In genomic region chr1:162070825-162071224, GRCh38 we compare ENCODE assay signal across 9 cellular contexts. TPM values are rescaled to one million over a fixed set of nuclear protein-coding genes. Genes with fewer than 3 reads are reported as not detected.
DNase-seq lines count a peak whose midpoint lies in the region; ATAC-seq and TF ChIP-seq lines count a peak whose summit lies in the region.
"Had no signal": no experiment of that assay in that cellular context is flagged by ENCODE, and none has a peak within 500 bp of the region (broad histone marks: within the 10 kb centered on the region; RNA-seq: fewer than 3 reads in every experiment).

No MANE protein-coding gene starts in this region.

- WGBS in mesodermal cell (ENCODE audit: insufficient coverage in 2 of 2), 2 experiments: 8 to 19% methylated on average over 6 to 7 of the region's 7 CpGs
- WGBS in urinary bladder: 50% methylated on average over 7 of the region's 7 CpGs

- H3K4me1 ChIP-seq in cardiac muscle cell (ENCODE audit: low read depth): peaks cover 26% of the 10 kb centered on the region
- peaks cover 8% of the 10 kb centered on the region for H3K4me1 ChIP-seq in mesodermal cell (ENCODE audit: control insufficient read depth, insufficient read depth, low read length, poor library complexity, severe bottlenecking)
- H3K4me1 ChIP-seq in urinary bladder (ENCODE audit: insufficient read depth): no peaks in the 10 kb centered on the region

- H3K27ac ChIP-seq in cardiac muscle cell (no peak overlapping the region), mesodermal cell (ENCODE audit: low read depth, low read length, severe bottlenecking) (no peak overlapping the region), urinary bladder (ENCODE audit: low read depth) (no peak overlapping the region)

- no peaks in the 10 kb centered on the region for H3K36me3 ChIP-seq in cardiac muscle cell
- peaks cover 14% of the 10 kb centered on the region for H3K36me3 ChIP-seq in mesodermal cell (ENCODE audit: control insufficient read depth, insufficient read depth, low read length)
- no peaks in the 10 kb centered on the region for H3K36me3 ChIP-seq in urinary bladder (ENCODE audit: insufficient read depth)

- H3K4me3 ChIP-seq in cardiac muscle cell (peak overlapping the region; percentile 93), mesodermal cell (ENCODE audit: extremely low read depth, insufficient read depth, low read length, poor library complexity, severe bottlenecking) (peak overlapping the region; percentile 62), urinary bladder (ENCODE audit: low read depth, low read length) (peak overlapping the region; percentile 87)

- DNase-seq in cardiac muscle cell (ENCODE audit: low read depth in 1 of 2, low spot score in 1 of 2): peak in 1 of 2 donors; percentile 32
- no peak for DNase-seq in Right ventricle myocardium superior
- DNase-seq in cerebellar cortex (ENCODE audit: low spot score): peak; percentile 42

- H3K27me3 ChIP-seq in cardiac muscle cell: no peaks in the 10 kb centered on the region

- H3K9me3 ChIP-seq in cardiac muscle cell (ENCODE audit: low read depth): no peaks in the 10 kb centered on the region
- peaks cover 7% of the 10 kb centered on the region for H3K9me3 ChIP-seq in mesodermal cell (ENCODE audit: control insufficient read depth, low read length)

- TF ChIP-seq CTCF in cardiac muscle cell (IDR thresholded peaks at IDR 0.05; ENCODE audit: low read depth, low read length): no peak

- intact Hi-C loops in Right ventricle myocardium superior (cut with DNase I): no loop called here

- ATAC-seq in Right ventricle myocardium superior (ENCODE audit: poor library complexity) (no peak), HG03039 (IDR thresholded peaks at IDR 0.05; ENCODE audit: unreplicated experiment) (no peak), HG02678 (IDR thresholded peaks at IDR 0.05; ENCODE audit: unreplicated experiment) (no peak), HG03159 (IDR thresholded peaks at IDR 0.05; ENCODE audit: unreplicated experiment) (no peak)

RNA-seq across cellular contexts. Expression of gene NOS1AP, which starts 1.3 kb away (rescaled TPM):
- total RNA-seq in cardiac muscle cell (4.9 and 5.3 TPM in 2 replicates), Right ventricle myocardium superior (4.6 TPM), urinary bladder (2.0 TPM)
- polyA plus RNA-seq in cardiac muscle cell (6.6 and 8.7 TPM in 2 replicates), urinary bladder (0.92 TPM)
- polyA plus RNA-seq in mesodermal cell (2013, experiment 1 of 2): 3.3 TPM
- polyA plus RNA-seq in mesodermal cell (2013, experiment 2 of 2): 2.9 TPM
- total RNA-seq: T-helper 1 cell treated with Interleukin-12 subunit alpha and Interleukin-12 subunit beta and Interleukin-4 antibody, amounts not matched to agents 30 ng/mL and 1 ng/mL, for 36 hours had no signal

RNA-seq across cellular contexts. Expression of gene OLFML2B, which starts 47.2 kb away (rescaled TPM):
- 0.11 and 0.36 TPM in 2 replicates for total RNA-seq in cardiac muscle cell
- polyA plus RNA-seq in cardiac muscle cell: 1.9 TPM in 1 of 2 replicates, not detected in the other
- total RNA-seq in Right ventricle myocardium superior: 2.2 TPM
- polyA plus RNA-seq in mesodermal cell (2013, experiment 1 of 2): 11.0 TPM
- 9.3 TPM for polyA plus RNA-seq in mesodermal cell (2013, experiment 2 of 2)
- 16.0 TPM for total RNA-seq in urinary bladder
- polyA plus RNA-seq in urinary bladder: 11.9 TPM
- total RNA-seq: T-helper 1 cell treated with Interleukin-12 subunit alpha and Interleukin-12 subunit beta and Interleukin-4 antibody, amounts not matched to agents 30 ng/mL and 1 ng/mL, for 36 hours had no signal
